In genomic region chr3:12708584-12709192, GRCh38 we compare ENCODE assay signal across 16 cellular contexts. TPM values are rescaled to one million over a fixed set of nuclear protein-coding genes. Genes with fewer than 3 reads are reported as not detected.
DNase-seq lines count a peak whose midpoint lies in the region; FAIRE-seq and TF ChIP-seq lines count a peak whose summit lies in the region.
"Had no signal": no experiment of that assay in that cellular context is flagged by ENCODE, and none has a peak within 500 bp of the region (broad histone marks: within the 10 kb centered on the region; RNA-seq: fewer than 3 reads in every experiment).

No MANE protein-coding gene starts in this region.

- H3K79me2 ChIP-seq in PC-9 (ENCODE audit: low read depth), result no peaks in the 10 kb centered on the region
- no peaks in the 10 kb centered on the region for H3K79me2 ChIP-seq in osteoblast (ENCODE audit: insufficient read depth, low read length)

- in situ Hi-C loops in Caki2 (cut with HindIII; ENCODE audit: low pct_unique_long_range_greater_than_20kb, low sequenced_read_pairs), result no loop called here

- peaks cover 8% of the 10 kb centered on the region for H3K4me1 ChIP-seq in PC-9 (replicated peaks; ENCODE audit: insufficient read depth)
- peaks cover 17% of the 10 kb centered on the region for H3K4me1 ChIP-seq in osteoblast (ENCODE audit: insufficient read depth, low read length)

- no peak overlapping the region for H3K4me3 ChIP-seq in PC-9
- H3K4me3 ChIP-seq in epithelial cell of proximal tubule (ENCODE audit: low read depth, low read length), result no peak overlapping the region
- H3K4me3 ChIP-seq in osteoblast (ENCODE audit: insufficient read depth, low read length), result no peak overlapping the region
- H3K4me3 ChIP-seq: skin epidermis had no signal

- H4K20me1 ChIP-seq in PC-9 (ENCODE audit: insufficient read depth) (no peaks in the 10 kb centered on the region), osteoblast (ENCODE audit: insufficient read depth, low read length) (no peaks in the 10 kb centered on the region)

- no peak for TF ChIP-seq POLR2A in GM12891 (IDR thresholded peaks at IDR 0.05; ENCODE audit: low read depth, low read length)

- BruUV-seq in PC-9 (replicated peaks; lab: Mats Ljungman, UMichigan), result no TSS peak

- no peaks in the 10 kb centered on the region for H3K9me2 ChIP-seq in PC-9 (ENCODE audit: insufficient read depth)

- no peaks in the 10 kb centered on the region for H3K36me3 ChIP-seq in PC-9 (ENCODE audit: low read depth)
- H3K36me3 ChIP-seq in osteoblast (ENCODE audit: insufficient read depth, low read length), result no peaks in the 10 kb centered on the region

- DNase-seq in Caki2 (ENCODE audit: low read depth), result peak; percentile 32
- peak; percentile 56 to 62 for DNase-seq in PC-9
- peak; percentile 61 for DNase-seq in epithelial cell of proximal tubule (ENCODE audit: low read depth)
- no peak for DNase-seq in osteoblast (ENCODE audit: insufficient read length, low spot score, missing footprints)
- no peak for DNase-seq in NCI-H2171 (lab: John Stamatoyannopoulos, UW)
- no peak for DNase-seq in NK-92 treated with Interleukin-12 subunit alpha and Interleukin-12 subunit beta, amount 100 ng/mL, for 24 hours (lab: John Stamatoyannopoulos, UW)
- no peak for DNase-seq in GM12891 (ENCODE audit: insufficient read length, low spot score)
- no peak for DNase-seq in germinal center (ENCODE audit: low spot score)
- DNase-seq: activated CD4-positive, CD25-positive, alpha-beta regulatory T cell treated with anti-CD3 and anti-CD28 coated beads, Interleukin-2, amount 50 U/mL, for 72 hours; activated naive CD4-positive, alpha-beta T cell treated with Interleukin-2 at 50 U/mL for 16 hours; H9; mesendoderm; NCI-H1436 treated with DMSO at 0.1 percent for 48 hours; stimulated activated CD8-positive, alpha-beta memory T cell treated with anti-CD3 and anti-CD28 coated beads, Interleukin-4, amount 100 ng/mL, for 48 hours had no signal

- H3K4me2 ChIP-seq in PC-9 (no peak overlapping the region), osteoblast (ENCODE audit: insufficient read depth, low read length) (no peak overlapping the region)

- POLR2A ChIA-PET in PC-9 (lab: Charles Lee; ENCODE audit: unreplicated experiment), result interaction anchor here (0.6 kb wide), 1 partner anchor 29 kb away, joined by 3 read pairs; no protein-coding TSS in a partner anchor

- H3K9me3 ChIP-seq in PC-9 (ENCODE audit: insufficient read depth, low read depth) (no peaks in the 10 kb centered on the region), osteoblast (ENCODE audit: low read depth, low read length) (no peaks in the 10 kb centered on the region)

- H2AFZ ChIP-seq in PC-9, result no peak overlapping the region
- H2AFZ ChIP-seq in osteoblast (ENCODE audit: low read length), result no peak overlapping the region

- H3F3A ChIP-seq in PC-9 (ENCODE audit: insufficient read depth, low read depth), result peaks cover 5% of the 10 kb centered on the region; the same call in 1 of the 2 replicates

- H3K27ac ChIP-seq in PC-9 (no peak overlapping the region), osteoblast (ENCODE audit: low read depth, low read length) (no peak overlapping the region)
- H3K27ac ChIP-seq: skin epidermis had no signal

- intact Hi-C loops in PC-9 (cut with micrococcal nuclease; ENCODE audit: unreplicated experiment), result loop anchor here (5.0 to 10.0 kb wide), 4 partner anchors 46 to 574 kb away; partner anchors contain the start of gene RAF1

- CTCF ChIA-PET in PC-9 (lab: Charles Lee), result interaction anchor here (0.6 kb wide), 1 partner anchor 118 kb away, joined by 3 read pairs; no protein-coding TSS in a partner anchor

- no peak for FAIRE-seq in GM12891 (lab: Jason Lieb, UNC)
- FAIRE-seq: endometrium had no signal

- TF ChIP-seq CTCF in PC-9 (conservative IDR thresholded peaks at IDR 0.05) (no peak; the same call in 1 of the 2 replicates), epithelial cell of proximal tubule (conservative IDR thresholded peaks at IDR 0.05; ENCODE audit: low read depth, low read length) (peak; percentile 58), osteoblast (IDR thresholded peaks at IDR 0.05; ENCODE audit: extremely low read depth, low read depth, low read length) (peak; percentile 50)

- H3K27me3 ChIP-seq in PC-9 (ENCODE audit: insufficient read depth, low read depth) (no peaks in the 10 kb centered on the region), osteoblast (ENCODE audit: insufficient read depth, low read length) (peaks cover 15% of the 10 kb centered on the region)

TF ChIP-seq in GM12891, 5 proteins besides CTCF, POLR2A, EP300 and RAD21:
- TF ChIP-seq PAX5 (IDR thresholded peaks at IDR 0.05; ENCODE audit: insufficient read depth, low read length, severe bottlenecking), result no peak
- no peak for TF ChIP-seq SPI1 (IDR thresholded peaks at IDR 0.05; ENCODE audit: low read depth, low read length)
- no peak for TF ChIP-seq POLR2AphosphoS5 (IDR thresholded peaks at IDR 0.05; ENCODE audit: low read depth, low read length)
- no peak for TF ChIP-seq POU2F2 (IDR thresholded peaks at IDR 0.05; ENCODE audit: low read depth, low read length)
- no peak for TF ChIP-seq TAF1 (IDR thresholded peaks at IDR 0.05; ENCODE audit: low read depth, low read length)

RNA-seq across cellular contexts. Expression of gene RAF1, which starts 44.8 kb away (rescaled TPM):
- total RNA-seq in Caki2 (2014; rRNA removed; shearing (Covaris generic); ENCODE audit: low replicate concordance), result 59.0 and 67.3 TPM in 2 replicates
- 65.3 and 72.4 TPM in 2 replicates for total RNA-seq in PC-9 (2021)
- 63.4 and 80.8 TPM in 2 replicates for total RNA-seq in epithelial cell of proximal tubule
- 107 and 118 TPM in 2 replicates for total RNA-seq in osteoblast
- 54.8 TPM for polyA plus RNA-seq in GM12891 (2012; ENCODE audit: low read depth, missing spikeins)

RNA-seq across cellular contexts. Expression of gene TMEM40, which starts 50.4 kb away (rescaled TPM):
- total RNA-seq in Caki2 (2014; rRNA removed; shearing (Covaris generic); ENCODE audit: low replicate concordance), result not detected in 2 replicates
- total RNA-seq in PC-9 (2021) (30.5 and 33.9 TPM in 2 replicates), epithelial cell of proximal tubule (3.0 and 11.8 TPM in 2 replicates), osteoblast (not detected in 2 replicates)
- 0.41 TPM for polyA plus RNA-seq in GM12891 (2012; ENCODE audit: low read depth, missing spikeins)
- total RNA-seq: H9 had no signal

Comparison
In these comparisons a context has a peak if more than half of its experiments do, and no peak if none do; other contexts are left out.
1. DNase-seq: peak in Caki2 (single experiment), PC-9 (2 of 2) and epithelial cell of proximal tubule (single experiment); none in osteoblast (single experiment), NCI-H2171 (single experiment), NK-92 treated with Interleukin-12 subunit alpha and Interleukin-12 subunit beta, amount 100 ng/mL, for 24 hours (single experiment), GM12891 (single experiment) and germinal center (single experiment).